In genomic region chr2:178114462-178114861, GRCh38 we compare ENCODE assay signal across 11 cellular contexts. TPM values are rescaled to one million over a fixed set of nuclear protein-coding genes. Genes with fewer than 3 reads are reported as not detected.
A peak's percentile ranks its signal among the peaks of the same experiment; 100 is the strongest.
DNase-seq lines count a peak whose midpoint lies in the region; ATAC-seq and TF ChIP-seq lines count a peak whose summit lies in the region.
"Had no signal": no experiment of that assay in that cellular context is flagged by ENCODE, and none has a peak within 500 bp of the region (broad histone marks: within the 10 kb centered on the region; RNA-seq: fewer than 3 reads in every experiment).

No MANE protein-coding gene starts in this region.

- ATAC-seq in GM19395 (IDR thresholded peaks at IDR 0.05; ENCODE audit: unreplicated experiment) (peak; percentile 53), HG02981 (IDR thresholded peaks at IDR 0.05; ENCODE audit: unreplicated experiment) (peak; percentile 32), WTC11 (no peak)

- H3K4me1 Mint-ChIP-seq in WTC11: peaks cover 8% of the 10 kb centered on the region; the same call in 1 of the 2 replicates

- CTCF ChIA-PET in WTC11 (lab: Charles Lee): interaction anchor here (3.5 kb wide), 1 partner anchor 16 kb away, joined by 47 read pairs; no protein-coding TSS in a partner anchor

- H3K4me3 Mint-ChIP-seq in WTC11: peak overlapping the region; percentile 33; the same call in 1 of the 2 replicates

- no peaks in the 10 kb centered on the region for H3K36me3 Mint-ChIP-seq in WTC11

- TF ChIP-seq CTCF in GM10266 (IDR thresholded peaks at IDR 0.05; ENCODE audit: control insufficient read depth, insufficient read depth, low read depth, missing control alignments): no peak
- no peak for TF ChIP-seq CTCF in WTC11 (IDR thresholded peaks at IDR 0.05)

- in situ Hi-C loops in KBM-7 (cut with MboI; ENCODE audit: low pct_unique_long_range_greater_than_20kb, low sequenced_read_pairs): no loop called here

- no peaks in the 10 kb centered on the region for H3K9me3 Mint-ChIP-seq in WTC11
- H3K9me3 Mint-ChIP-seq: stimulated activated naive CD8-positive, alpha-beta T cell treated with anti-CD3 and anti-CD28 coated beads, Interleukin-15, Interleukin-2, amounts not matched to agents 100 ng/mL and 50 ng/mL, for 24 hours had no signal

- POLR2A ChIA-PET in WTC11 (lab: Charles Lee): no interaction called here

- no peak overlapping the region for H3K27ac Mint-ChIP-seq in WTC11
- H3K27ac Mint-ChIP-seq: stimulated activated naive CD8-positive, alpha-beta T cell treated with anti-CD3 and anti-CD28 coated beads, Interleukin-15, Interleukin-2, amounts not matched to agents 100 ng/mL and 50 ng/mL, for 24 hours had no signal

- no peaks in the 10 kb centered on the region for H3K27me3 Mint-ChIP-seq in WTC11 (ENCODE audit: low read depth)
- H3K27me3 Mint-ChIP-seq: stimulated activated naive CD8-positive, alpha-beta T cell treated with anti-CD3 and anti-CD28 coated beads, Interleukin-15, Interleukin-2, amounts not matched to agents 100 ng/mL and 50 ng/mL, for 24 hours had no signal

- DNase-seq in GM10266 (ENCODE audit: extremely low spot score) (peak; percentile 16), WTC11 (ENCODE audit: low spot score) (no peak), NCI-H226 (no peak), NCI-H1092 treated with DMSO at 0.1 percent for 48 hours (lab: John Stamatoyannopoulos, UW) (no peak), KBM-7 (no peak)
- DNase-seq in activated CD4-positive, CD25-positive, alpha-beta regulatory T cell (lab: John Stamatoyannopoulos, UW): no peak
- DNase-seq: HCEC 1CT, NCI-H1105 had no signal

TF ChIP-seq in WTC11, 78 proteins besides CTCF, POLR2A, EP300 and RAD21:
- no peak for TF ChIP-seq IRF1 (CRISPR knock-in tag; IDR thresholded peaks at IDR 0.05)
- no peak for TF ChIP-seq RELA (CRISPR knock-in tag; IDR thresholded peaks at IDR 0.05; ENCODE audit: borderline replicate concordance)
- no peak for TF ChIP-seq ZNF263 (CRISPR knock-in tag; IDR thresholded peaks at IDR 0.05; ENCODE audit: low read depth)

RNA-seq across cellular contexts. Expression of gene RBM45, which starts 2.2 kb away (rescaled TPM):
- 9.2 to 12.3 TPM (median 10.5 TPM) in 3 replicates for total RNA-seq in WTC11 (2021)

RNA-seq across cellular contexts. Expression of gene PDE11A, which starts 41.9 kb away (rescaled TPM):
- total RNA-seq in WTC11 (2021): 0.13 to 0.53 TPM (median 0.53 TPM) in 3 replicates
